8 cellular contexts compared by ENCODE assay signal in the genomic region with DNA sequence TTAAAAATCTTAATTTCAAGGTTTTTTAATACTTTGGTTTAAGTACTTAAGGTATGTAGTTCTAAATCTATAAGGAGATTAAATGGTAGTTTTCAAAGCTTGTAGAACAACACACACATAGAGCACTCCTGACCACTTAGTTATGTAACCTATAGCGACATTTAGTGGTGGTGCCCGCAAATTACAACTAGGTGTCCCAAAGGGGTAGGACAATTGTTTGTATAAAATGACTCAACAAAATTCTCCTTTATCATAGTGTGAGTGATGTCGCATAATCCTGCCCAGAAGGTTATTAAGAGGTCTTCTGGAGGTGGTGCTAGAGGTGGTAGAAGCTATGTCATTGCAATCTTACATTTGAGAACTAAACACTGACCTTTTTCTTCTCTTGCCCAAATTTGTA.
A peak's percentile ranks its signal among the peaks of the same experiment; 100 is the strongest.
DNase-seq lines count a peak whose midpoint lies in the region; ATAC-seq and TF ChIP-seq lines count a peak whose summit lies in the region.

No MANE protein-coding gene starts in this region.

- H3K36me3 Mint-ChIP-seq in activated naive CD8-positive, alpha-beta T cell treated with anti-CD3 and anti-CD28 coated beads, Interleukin-2, amount 10 ng/mL, durations not matched to agents 7 days and 5 days = no peaks in the 10 kb centered on the region

- H3K4me3 ChIP-seq in GM06990 (replicated peaks; ENCODE audit: low read depth, low read length) = no peak overlapping the region
- H3K4me3 ChIP-seq in heart left ventricle = no peak overlapping the region
- H3K4me3 ChIP-seq in psoas muscle = no peak overlapping the region

- H3K4me3 Mint-ChIP-seq in activated naive CD8-positive, alpha-beta T cell treated with anti-CD3 and anti-CD28 coated beads, Interleukin-2, amount 10 ng/mL, durations not matched to agents 7 days and 5 days = no peak overlapping the region

- no peaks in the 10 kb centered on the region for H3K4me1 Mint-ChIP-seq in activated naive CD8-positive, alpha-beta T cell treated with anti-CD3 and anti-CD28 coated beads, Interleukin-2, amount 10 ng/mL, durations not matched to agents 7 days and 5 days

- POLR2A ChIA-PET in activated naive CD8-positive, alpha-beta T cell treated with anti-CD3 and anti-CD28 coated beads, Interleukin-2, amount 10 ng/mL, durations not matched to agents 7 days and 5 days (lab: Charles Lee) = interaction anchor here (1.2 to 1.6 kb wide), 2 partner anchors 374 to 377 kb away, joined by 3 to 6 read pairs; no protein-coding TSS in a partner anchor

- H3K27ac Mint-ChIP-seq in activated naive CD8-positive, alpha-beta T cell treated with anti-CD3 and anti-CD28 coated beads, Interleukin-2, amount 10 ng/mL, durations not matched to agents 7 days and 5 days = no peak overlapping the region

- intact Hi-C loops in heart left ventricle (cut with DNase I) = loop anchor here (1.0 to 10.0 kb wide), 7 partner anchors 374 to 440 kb away; a partner anchor contains a TSS
- intact Hi-C loops in psoas muscle (cut with DNase I) = loop anchor here (1.0 to 10.0 kb wide), 3 partner anchors 377 to 440 kb away; no protein-coding TSS in a partner anchor

- H3K4me1 ChIP-seq in heart left ventricle (peaks cover 0 to 10% (median 3%) of the 10 kb centered on the region in 12 donors), psoas muscle (no peaks in the 10 kb centered on the region)

- H3K36me3 ChIP-seq in GM06990 (ENCODE audit: control insufficient read depth, insufficient read depth, low read length) (no peaks in the 10 kb centered on the region), heart left ventricle (no peaks in the 10 kb centered on the region), psoas muscle (ENCODE audit: insufficient read depth in 1 of 2, low read depth in 1 of 2) (no peaks in the 10 kb centered on the region)

- TF ChIP-seq POLR2A in heart left ventricle (IDR thresholded peaks at IDR 0.05) = no peak

- peak; percentile 21 for DNase-seq in GM06990 (ENCODE audit: extremely low read depth, insufficient read length)
- DNase-seq in NCI-H1048 (lab: John Stamatoyannopoulos, UW) = peak; percentile 22
- peak; percentile 29 for DNase-seq in SK-N-DZ (ENCODE audit: low spot score)
- peak; percentile 40 for DNase-seq in activated naive CD8-positive, alpha-beta T cell treated with anti-CD3 and anti-CD28 coated beads, Interleukin-2, amount 10 ng/mL, durations not matched to agents 7 days and 5 days
- peak in 4 of 5 donors; percentile 49 to 67 (median 54) for DNase-seq in heart left ventricle
- peak; percentile 44 to 60 for DNase-seq in psoas muscle

- ATAC-seq in HG02623 (IDR thresholded peaks at IDR 0.05; ENCODE audit: unreplicated experiment) (peak; percentile 85), heart left ventricle (peak; percentile 80 to 96 (median 88)), psoas muscle (peak; percentile 83 to 98 (median 88)), GM21528 (IDR thresholded peaks at IDR 0.05; ENCODE audit: low FRiP score, unreplicated experiment) (no peak)
- peak; percentile 74 for ATAC-seq in activated naive CD8-positive, alpha-beta T cell treated with anti-CD3 and anti-CD28 coated beads, Interleukin-2, amount 10 ng/mL, durations not matched to agents 7 days and 5 days (ENCODE audit: low read depth)

- H3K27me3 Mint-ChIP-seq in activated naive CD8-positive, alpha-beta T cell treated with anti-CD3 and anti-CD28 coated beads, Interleukin-2, amount 10 ng/mL, durations not matched to agents 7 days and 5 days = no peaks in the 10 kb centered on the region

- TF ChIP-seq CTCF in GM06990 (IDR thresholded peaks at IDR 0.05; ENCODE audit: insufficient read depth, low read length, poor library complexity, severe bottlenecking) = peak; percentile 60
- TF ChIP-seq CTCF in heart left ventricle (IDR thresholded peaks at IDR 0.05) = peak; percentile 65 to 91 (median 78)
- TF ChIP-seq CTCF in psoas muscle (IDR thresholded peaks at IDR 0.05) = peak; percentile 78

- H3K9me3 ChIP-seq in heart left ventricle (no peaks in the 10 kb centered on the region), psoas muscle (no peaks in the 10 kb centered on the region)

- H3K27me3 ChIP-seq in GM06990 (replicated peaks; ENCODE audit: control insufficient read depth, insufficient read depth, low read length) = no peaks in the 10 kb centered on the region; the same call in 1 of the 2 replicates
- H3K27me3 ChIP-seq in heart left ventricle = no peaks in the 10 kb centered on the region
- no peaks in the 10 kb centered on the region for H3K27me3 ChIP-seq in psoas muscle (ENCODE audit: insufficient read depth in 3 of 3, low read length in 2 of 3)

- H3K27ac ChIP-seq in heart left ventricle (no peak overlapping the region), psoas muscle (no peak overlapping the region)

- WGBS in heart left ventricle, 4 donors = 0 to 2% (median 1%) methylated on average over 3 of the region's 3 CpGs
- 1 to 4% (median 4%) methylated on average over 3 of the region's 3 CpGs for WGBS in psoas muscle, 3 donors

- H3K9me3 Mint-ChIP-seq in activated naive CD8-positive, alpha-beta T cell treated with anti-CD3 and anti-CD28 coated beads, Interleukin-2, amount 10 ng/mL, durations not matched to agents 7 days and 5 days = no peaks in the 10 kb centered on the region
